ENCODE assay signal across 27 cellular contexts in the genomic region with DNA sequence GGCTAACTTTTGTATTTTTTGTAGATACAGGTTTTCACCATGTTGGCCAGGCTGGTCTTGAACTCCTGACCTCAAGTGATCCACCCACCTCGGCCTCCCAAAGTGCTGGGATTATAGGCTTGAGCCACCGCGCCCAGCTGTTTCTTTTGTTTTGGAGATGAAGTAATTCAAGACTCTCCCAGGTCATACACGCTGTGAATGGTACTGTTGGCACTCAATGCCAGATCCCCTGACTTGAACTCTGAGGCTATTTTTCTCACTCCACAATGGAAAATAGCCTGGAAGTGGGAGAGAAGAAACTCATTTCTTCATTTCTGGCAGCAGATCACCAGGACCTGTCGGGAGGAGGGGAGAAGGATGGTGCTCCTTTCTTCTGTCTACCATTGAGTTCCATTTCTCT.
"Had no signal": no experiment of that assay in that cellular context is flagged by ENCODE, and none has a peak within 500 bp of the region (broad histone marks: within the 10 kb centered on the region; RNA-seq: fewer than 3 reads in every experiment).

No MANE protein-coding gene starts in this region.

- H3K4me1 ChIP-seq: neural progenitor cell, right lobe of liver, tibial nerve, upper lobe of left lung had no signal

- ATAC-seq: gastrocnemius medialis; heart left ventricle; left lobe of liver; naive thymus-derived CD4-positive, alpha-beta T cell; stimulated activated memory B cell treated with anti-CD40 and anti-IgM and Interleukin-4, amounts not matched to agents 10 μg/mL and 1 μg/mL and 100 μg/mL, for 72 hours; stimulated activated naive CD8-positive, alpha-beta T cell treated with anti-CD3 and anti-CD28 coated beads, Interleukin-15, Interleukin-2, amounts not matched to agents 100 U/mL and 50 U/mL, for 24 hours had no signal

- H3K27me3 ChIP-seq: dorsolateral prefrontal cortex, gastrocnemius medialis, heart left ventricle, hepatocyte, neural progenitor cell, ovary, right lobe of liver, tibial nerve, upper lobe of left lung had no signal

- H3K9me3 Mint-ChIP-seq: naive thymus-derived CD4-positive, alpha-beta T cell; nephron; neural progenitor cell; stimulated activated memory B cell treated with anti-CD40 and anti-IgM and Interleukin-4, amounts not matched to agents 10 μg/mL and 1 μg/mL and 100 μg/mL, for 72 hours had no signal

- H3K4me3 ChIP-seq: dorsolateral prefrontal cortex, gastrocnemius medialis, heart left ventricle, hepatocyte, neural progenitor cell, ovary, psoas muscle, right lobe of liver, thoracic aorta, tibial nerve, upper lobe of left lung had no signal

- H3K9me3 ChIP-seq: gastrocnemius medialis, heart left ventricle, ovary, psoas muscle, right lobe of liver, thoracic aorta, tibial nerve, upper lobe of left lung had no signal

- H3K4me1 Mint-ChIP-seq: neural progenitor cell; stimulated activated memory B cell treated with anti-CD40 and anti-IgM and Interleukin-4, amounts not matched to agents 10 μg/mL and 1 μg/mL and 100 μg/mL, for 72 hours had no signal

- H3K27me3 Mint-ChIP-seq: naive thymus-derived CD4-positive, alpha-beta T cell; stimulated activated memory B cell treated with anti-CD40 and anti-IgM and Interleukin-4, amounts not matched to agents 10 μg/mL and 1 μg/mL and 100 μg/mL, for 72 hours had no signal

- H3K27ac Mint-ChIP-seq: naive thymus-derived CD4-positive, alpha-beta T cell; neural progenitor cell; stimulated activated memory B cell treated with anti-CD40 and anti-IgM and Interleukin-4, amounts not matched to agents 10 μg/mL and 1 μg/mL and 100 μg/mL, for 72 hours had no signal

- DNase-seq: cerebellar nuclear complex; cortex of kidney; dorsolateral prefrontal cortex; effector CD4-positive, alpha-beta T cell; foreskin fibroblast; gastrocnemius medialis; heart left ventricle; kidney; mesenchymal stem cell; midbrain; naive thymus-derived CD4-positive, alpha-beta T cell; nucleus accumbens; ovary; posterior cingulate gyrus; psoas muscle; right lobe of liver; stimulated activated CD4-positive, alpha-beta T cell treated with anti-CD3 and anti-CD28 coated beads, Interleukin-4, amount 100 ng/mL, for 4 hours; stimulated activated naive CD8-positive, alpha-beta T cell treated with anti-CD3 and anti-CD28 coated beads, Interleukin-15, Interleukin-2, amounts not matched to agents 100 U/mL and 50 U/mL, for 24 hours; substantia nigra; upper lobe of left lung had no signal

- H3K4me3 Mint-ChIP-seq: naive thymus-derived CD4-positive, alpha-beta T cell; nephron; neural progenitor cell; stimulated activated memory B cell treated with anti-CD40 and anti-IgM and Interleukin-4, amounts not matched to agents 10 μg/mL and 1 μg/mL and 100 μg/mL, for 72 hours had no signal

- H3K36me3 ChIP-seq: neural progenitor cell, ovary had no signal

- H3K27ac ChIP-seq: dorsolateral prefrontal cortex, hepatocyte, neural progenitor cell, ovary, psoas muscle, right lobe of liver, thoracic aorta, tibial nerve, upper lobe of left lung had no signal
